Comparison of ENCODE assay signal across 24 cellular contexts in the genomic region with DNA sequence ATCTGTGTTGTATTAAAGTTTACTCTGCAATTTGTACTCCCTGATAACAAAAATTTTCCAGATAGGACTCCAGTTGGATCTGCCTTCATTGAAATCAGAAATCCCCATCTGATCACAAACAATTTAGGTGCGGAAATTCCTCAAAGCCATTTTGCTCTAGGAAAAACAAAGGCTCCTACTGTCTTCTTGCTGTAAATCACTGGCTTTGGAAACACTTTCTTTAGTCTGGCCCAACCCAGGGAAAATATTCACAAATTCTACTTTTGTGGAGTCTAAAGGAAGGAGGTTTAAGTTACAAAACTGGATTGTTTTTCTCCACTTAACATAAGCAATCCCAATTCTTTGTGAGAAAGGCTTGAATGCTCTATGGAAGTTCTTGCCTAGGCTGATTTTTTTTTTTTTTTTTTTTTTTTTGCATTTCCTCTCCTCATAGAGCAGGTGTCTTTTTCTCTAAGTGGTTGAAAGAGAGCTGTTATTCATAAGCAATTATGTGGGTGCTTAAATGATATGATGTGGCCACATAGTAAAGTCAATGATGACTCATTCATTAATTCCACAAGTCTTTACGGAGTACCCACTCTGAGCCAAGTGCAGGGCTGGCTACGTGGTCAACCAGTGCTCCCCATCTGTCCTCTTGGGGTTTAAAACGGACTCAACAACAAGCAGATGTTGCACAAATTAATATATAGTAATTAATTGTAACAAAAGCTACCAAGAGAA.
DNase-seq lines count a peak whose midpoint lies in the region; ATAC-seq and TF ChIP-seq lines count a peak whose summit lies in the region.
"Had no signal": no experiment of that assay in that cellular context is flagged by ENCODE, and none has a peak within 500 bp of the region (broad histone marks: within the 10 kb centered on the region; RNA-seq: fewer than 3 reads in every experiment).

No MANE protein-coding gene starts in this region.

- no peak for ATAC-seq in gastroesophageal sphincter
- no peak for ATAC-seq in esophagus mucosa
- ATAC-seq: lower lobe of right lung; stimulated activated naive CD8-positive, alpha-beta T cell treated with anti-CD3 and anti-CD28 coated beads, Interleukin-15, amount 100 ng/mL, for 72 hours had no signal

- H3K4me1 ChIP-seq in endodermal cell (ENCODE audit: control insufficient read depth, insufficient read depth, low read length), result peaks cover 12% of the 10 kb centered on the region
- H3K4me1 ChIP-seq in sigmoid colon, result no peaks in the 10 kb centered on the region
- H3K4me1 ChIP-seq in gastroesophageal sphincter, result peaks cover 0 to 6% (median 0%) of the 10 kb centered on the region in 3 donors
- H3K4me1 ChIP-seq: prostate gland, tibial artery had no signal

- H3K36me3 Mint-ChIP-seq in endodermal cell (ENCODE audit: low read depth) (peaks cover 8% of the 10 kb centered on the region), nephron (ENCODE audit: low read depth) (peaks cover 21% of the 10 kb centered on the region)
- H3K36me3 Mint-ChIP-seq: activated CD4-positive, alpha-beta memory T cell treated with anti-CD3 and anti-CD28 coated beads for 36 hours; activated naive CD8-positive, alpha-beta T cell had no signal

- no peak overlapping the region for H3K27ac ChIP-seq in endodermal cell (ENCODE audit: low read depth, low read length)
- no peak overlapping the region for H3K27ac ChIP-seq in sigmoid colon
- no peak overlapping the region for H3K27ac ChIP-seq in gastroesophageal sphincter
- H3K27ac ChIP-seq: esophagus muscularis mucosa, lower lobe of right lung, neutrophil, prostate gland, tibial artery had no signal

- peak; percentile 32 for DNase-seq in EL
- DNase-seq in RKO (ENCODE audit: low spot score), result peak; percentile 18
- DNase-seq in endodermal cell, result no peak
- no peak for DNase-seq in NCI-H446 (lab: John Stamatoyannopoulos, UW)
- no peak for DNase-seq in sigmoid colon
- DNase-seq: activated CD4-positive, alpha-beta memory T cell treated with anti-CD3 and anti-CD28 coated beads for 36 hours; C1 segment of cervical spinal cord; cerebellar nuclear complex; effector CD8-positive, alpha-beta T cell; GDM1; glutamatergic neuron; KBM-7; lower lobe of right lung; NCI-H187; NCI-H748 treated with DMSO at 0.1 percent for 48 hours; stimulated activated naive CD8-positive, alpha-beta T cell treated with anti-CD3 and anti-CD28 coated beads, Interleukin-15, amount 100 ng/mL, for 72 hours; tibial artery had no signal

- H3K4me3 ChIP-seq in endodermal cell (ENCODE audit: low read length) (peak overlapping the region; percentile 8), sigmoid colon (no peak overlapping the region), gastroesophageal sphincter (no peak overlapping the region)
- H3K4me3 ChIP-seq: esophagus muscularis mucosa, lower lobe of right lung, prostate gland, tibial artery had no signal

- TF ChIP-seq CTCF in endodermal cell (conservative IDR thresholded peaks at IDR 0.05) (no peak), nephron (IDR thresholded peaks at IDR 0.05; ENCODE audit: unreplicated experiment in 3 of 3) (no peak), sigmoid colon (IDR thresholded peaks at IDR 0.05) (no peak), gastroesophageal sphincter (IDR thresholded peaks at IDR 0.05) (no peak)

- no peak overlapping the region for H3K9ac ChIP-seq in endodermal cell (ENCODE audit: extremely low read depth, low read length, poor library complexity, severe bottlenecking)

- H3K9me3 Mint-ChIP-seq in endodermal cell (peaks cover 28% of the 10 kb centered on the region), nephron (peaks cover 15% of the 10 kb centered on the region)

- H3K4me1 Mint-ChIP-seq in endodermal cell (peaks cover 31% of the 10 kb centered on the region), nephron (peaks cover 52% of the 10 kb centered on the region)
- H3K4me1 Mint-ChIP-seq: stimulated activated naive CD8-positive, alpha-beta T cell treated with anti-CD3 and anti-CD28 coated beads, Interleukin-15, amount 100 ng/mL, for 72 hours had no signal

- H3K36me3 ChIP-seq in endodermal cell (ENCODE audit: control insufficient read depth, insufficient read depth, low read length), result no peaks in the 10 kb centered on the region
- no peaks in the 10 kb centered on the region for H3K36me3 ChIP-seq in sigmoid colon
- H3K36me3 ChIP-seq in gastroesophageal sphincter, result no peaks in the 10 kb centered on the region
- H3K36me3 ChIP-seq: esophagus muscularis mucosa, lower lobe of right lung, neutrophil, prostate gland, tibial artery had no signal

- H3K4me3 Mint-ChIP-seq in endodermal cell (no peak overlapping the region), nephron (no peak overlapping the region)
- H3K4me3 Mint-ChIP-seq: activated CD4-positive, alpha-beta memory T cell treated with anti-CD3 and anti-CD28 coated beads for 36 hours; activated naive CD8-positive, alpha-beta T cell; stimulated activated naive CD8-positive, alpha-beta T cell treated with anti-CD3 and anti-CD28 coated beads, Interleukin-15, amount 100 ng/mL, for 72 hours had no signal

- H3K27me3 Mint-ChIP-seq in endodermal cell (ENCODE audit: insufficient read depth) (no peaks in the 10 kb centered on the region), nephron (ENCODE audit: low read depth) (peaks cover 3% of the 10 kb centered on the region)
- H3K27me3 Mint-ChIP-seq: activated CD4-positive, alpha-beta memory T cell treated with anti-CD3 and anti-CD28 coated beads for 36 hours; activated naive CD8-positive, alpha-beta T cell had no signal

- H3K27me3 ChIP-seq in endodermal cell (ENCODE audit: control insufficient read depth, insufficient read depth, low read length, poor library complexity, severe bottlenecking) (no peaks in the 10 kb centered on the region), sigmoid colon (no peaks in the 10 kb centered on the region), gastroesophageal sphincter (no peaks in the 10 kb centered on the region)
- H3K27me3 ChIP-seq: esophagus muscularis mucosa, tibial artery had no signal

- H3K27ac Mint-ChIP-seq in endodermal cell (peak overlapping the region; percentile 3), nephron (peak overlapping the region in 2 of 3 experiments; percentile 76 to 91)
- H3K27ac Mint-ChIP-seq: activated CD4-positive, alpha-beta memory T cell treated with anti-CD3 and anti-CD28 coated beads for 36 hours; activated naive CD8-positive, alpha-beta T cell; stimulated activated naive CD8-positive, alpha-beta T cell treated with anti-CD3 and anti-CD28 coated beads, Interleukin-15, amount 100 ng/mL, for 72 hours had no signal

- TF ChIP-seq POLR2A in sigmoid colon (IDR thresholded peaks at IDR 0.05), result no peak
- no peak for TF ChIP-seq POLR2A in gastroesophageal sphincter (IDR thresholded peaks at IDR 0.05)

- 82 to 84% methylated on average over 1 to 4 of the region's 4 CpGs for WGBS in endodermal cell (ENCODE audit: insufficient coverage in 1 of 2, insufficient read length in 1 of 2), 2 experiments
- WGBS in sigmoid colon, 2 donors, result 42 to 67% methylated on average over 4 of the region's 4 CpGs
- WGBS in gastroesophageal sphincter (ENCODE audit: low coverage in 1 of 2), 2 donors, result 40 to 82% methylated on average over 3 of the region's 4 CpGs

- no peak for TF ChIP-seq EP300 in sigmoid colon (IDR thresholded peaks at IDR 0.05)
- TF ChIP-seq EP300 in gastroesophageal sphincter (IDR thresholded peaks at IDR 0.05), result no peak

- intact Hi-C loops in sigmoid colon (cut with DNase I), result no loop called here

- H3K9me3 ChIP-seq in endodermal cell (ENCODE audit: control insufficient read depth, low read length), result no peaks in the 10 kb centered on the region
- H3K9me3 ChIP-seq in sigmoid colon, result no peaks in the 10 kb centered on the region
- peaks cover 0 to 5% (median 0%) of the 10 kb centered on the region in 3 donors for H3K9me3 ChIP-seq in gastroesophageal sphincter
- H3K9me3 ChIP-seq: lower lobe of right lung, neutrophil, prostate gland, tibial artery had no signal

Comparison
In these comparisons a context has a peak if more than half of its experiments do, and no peak if none do; other contexts are left out.
1. DNase-seq: peak in EL (single experiment) and RKO (single experiment); none in endodermal cell (single experiment), NCI-H446 (0 of 2) and sigmoid colon (single experiment).